Comparison of ENCODE assay signal across 1 cellular context in the genomic region with DNA sequence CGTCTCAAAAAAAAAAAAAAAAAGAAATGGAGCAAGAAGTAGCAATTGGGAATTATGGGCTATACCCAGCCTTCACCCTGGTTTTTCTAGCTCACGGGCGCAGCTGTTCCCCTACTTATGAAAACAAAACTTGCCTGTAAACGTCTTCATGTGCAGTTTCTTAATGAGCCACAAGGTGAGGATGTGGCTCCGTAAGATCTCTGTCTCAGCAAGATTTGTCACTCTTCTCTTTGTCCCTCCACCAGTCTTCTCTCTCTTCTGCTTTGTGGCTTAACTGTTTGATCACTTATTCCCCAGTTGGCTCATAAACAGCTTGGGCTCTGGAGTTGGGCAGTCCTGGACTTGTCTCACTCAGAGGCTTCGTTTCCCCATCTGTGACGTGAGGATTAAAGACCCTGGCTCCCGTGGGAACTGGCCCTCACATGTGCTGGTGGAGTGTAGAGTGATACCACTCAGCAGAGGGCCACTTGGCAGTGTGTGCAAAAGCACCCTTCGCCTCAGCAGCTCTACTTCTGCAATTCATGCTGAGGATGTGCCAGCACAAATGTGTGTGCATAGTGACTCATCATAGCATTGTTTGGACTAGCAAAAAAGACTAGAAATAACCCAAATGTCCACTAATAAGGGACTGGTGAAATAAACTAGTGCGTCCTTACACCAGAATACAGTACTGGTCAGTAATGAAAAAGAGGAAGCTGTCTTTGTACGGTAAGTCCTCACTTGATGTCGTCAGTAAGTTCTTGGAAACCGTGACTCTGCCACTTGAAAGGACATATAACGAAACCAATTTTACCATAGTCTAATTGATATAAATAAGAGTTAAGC.
TF ChIP-seq lines count a peak whose summit lies in the region.

No MANE protein-coding gene starts in this region.

TF ChIP-seq in GM12878, 131 proteins besides CTCF, POLR2A, EP300 and RAD21 (continued from another document and continues in another):
- TF ChIP-seq, protein P1, sequence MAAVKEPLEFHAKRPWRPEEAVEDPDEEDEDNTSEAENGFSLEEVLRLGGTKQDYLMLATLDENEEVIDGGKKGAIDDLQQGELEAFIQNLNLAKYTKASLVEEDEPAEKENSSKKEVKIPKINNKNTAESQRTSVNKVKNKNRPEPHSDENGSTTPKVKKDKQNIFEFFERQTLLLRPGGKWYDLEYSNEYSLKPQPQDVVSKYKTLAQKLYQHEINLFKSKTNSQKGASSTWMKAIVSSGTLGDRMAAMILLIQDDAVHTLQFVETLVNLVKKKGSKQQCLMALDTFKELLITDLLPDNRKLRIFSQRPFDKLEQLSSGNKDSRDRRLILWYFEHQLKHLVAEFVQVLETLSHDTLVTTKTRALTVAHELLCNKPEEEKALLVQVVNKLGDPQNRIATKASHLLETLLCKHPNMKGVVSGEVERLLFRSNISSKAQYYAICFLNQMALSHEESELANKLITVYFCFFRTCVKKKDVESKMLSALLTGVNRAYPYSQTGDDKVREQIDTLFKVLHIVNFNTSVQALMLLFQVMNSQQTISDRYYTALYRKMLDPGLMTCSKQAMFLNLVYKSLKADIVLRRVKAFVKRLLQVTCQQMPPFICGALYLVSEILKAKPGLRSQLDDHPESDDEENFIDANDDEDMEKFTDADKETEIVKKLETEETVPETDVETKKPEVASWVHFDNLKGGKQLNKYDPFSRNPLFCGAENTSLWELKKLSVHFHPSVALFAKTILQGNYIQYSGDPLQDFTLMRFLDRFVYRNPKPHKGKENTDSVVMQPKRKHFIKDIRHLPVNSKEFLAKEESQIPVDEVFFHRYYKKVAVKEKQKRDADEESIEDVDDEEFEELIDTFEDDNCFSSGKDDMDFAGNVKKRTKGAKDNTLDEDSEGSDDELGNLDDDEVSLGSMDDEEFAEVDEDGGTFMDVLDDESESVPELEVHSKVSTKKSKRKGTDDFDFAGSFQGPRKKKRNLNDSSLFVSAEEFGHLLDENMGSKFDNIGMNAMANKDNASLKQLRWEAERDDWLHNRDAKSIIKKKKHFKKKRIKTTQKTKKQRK (IDR thresholded peaks at IDR 0.05; ENCODE audit: low read depth, low read length), result no peak
- TF ChIP-seq SMARCA5 (IDR thresholded peaks at IDR 0.05), result peak; percentile 83
- no peak; the same call in 1 of the 2 replicates for TF ChIP-seq HDGF (IDR thresholded peaks at IDR 0.05)
- TF ChIP-seq, protein P2, sequence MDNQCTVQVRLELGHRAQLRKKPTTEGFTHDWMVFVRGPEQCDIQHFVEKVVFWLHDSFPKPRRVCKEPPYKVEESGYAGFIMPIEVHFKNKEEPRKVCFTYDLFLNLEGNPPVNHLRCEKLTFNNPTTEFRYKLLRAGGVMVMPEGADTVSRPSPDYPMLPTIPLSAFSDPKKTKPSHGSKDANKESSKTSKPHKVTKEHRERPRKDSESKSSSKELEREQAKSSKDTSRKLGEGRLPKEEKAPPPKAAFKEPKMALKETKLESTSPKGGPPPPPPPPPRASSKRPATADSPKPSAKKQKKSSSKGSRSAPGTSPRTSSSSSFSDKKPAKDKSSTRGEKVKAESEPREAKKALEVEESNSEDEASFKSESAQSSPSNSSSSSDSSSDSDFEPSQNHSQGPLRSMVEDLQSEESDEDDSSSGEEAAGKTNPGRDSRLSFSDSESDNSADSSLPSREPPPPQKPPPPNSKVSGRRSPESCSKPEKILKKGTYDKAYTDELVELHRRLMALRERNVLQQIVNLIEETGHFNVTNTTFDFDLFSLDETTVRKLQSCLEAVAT (IDR thresholded peaks at IDR 0.05), result 0 out of 2 replicates have a peak, but pooled peaks have one; percentile 74
- peak; percentile 56; the same call in 1 of the 2 replicates for TF ChIP-seq SPI1 (IDR thresholded peaks at IDR 0.05; ENCODE audit: borderline replicate concordance, insufficient read depth, low read depth, low read length)
- no peak for TF ChIP-seq SUZ12 (IDR thresholded peaks at IDR 0.05; ENCODE audit: unreplicated experiment)
- TF ChIP-seq MYB (IDR thresholded peaks at IDR 0.05; ENCODE audit: borderline replicate concordance, low read depth, low read length), result no peak
- TF ChIP-seq CEBPB (IDR thresholded peaks at IDR 0.05; ENCODE audit: borderline replicate concordance in 1 of 2, low read depth in 2 of 2, low read length in 2 of 2), result no peak
- TF ChIP-seq, protein P3, sequence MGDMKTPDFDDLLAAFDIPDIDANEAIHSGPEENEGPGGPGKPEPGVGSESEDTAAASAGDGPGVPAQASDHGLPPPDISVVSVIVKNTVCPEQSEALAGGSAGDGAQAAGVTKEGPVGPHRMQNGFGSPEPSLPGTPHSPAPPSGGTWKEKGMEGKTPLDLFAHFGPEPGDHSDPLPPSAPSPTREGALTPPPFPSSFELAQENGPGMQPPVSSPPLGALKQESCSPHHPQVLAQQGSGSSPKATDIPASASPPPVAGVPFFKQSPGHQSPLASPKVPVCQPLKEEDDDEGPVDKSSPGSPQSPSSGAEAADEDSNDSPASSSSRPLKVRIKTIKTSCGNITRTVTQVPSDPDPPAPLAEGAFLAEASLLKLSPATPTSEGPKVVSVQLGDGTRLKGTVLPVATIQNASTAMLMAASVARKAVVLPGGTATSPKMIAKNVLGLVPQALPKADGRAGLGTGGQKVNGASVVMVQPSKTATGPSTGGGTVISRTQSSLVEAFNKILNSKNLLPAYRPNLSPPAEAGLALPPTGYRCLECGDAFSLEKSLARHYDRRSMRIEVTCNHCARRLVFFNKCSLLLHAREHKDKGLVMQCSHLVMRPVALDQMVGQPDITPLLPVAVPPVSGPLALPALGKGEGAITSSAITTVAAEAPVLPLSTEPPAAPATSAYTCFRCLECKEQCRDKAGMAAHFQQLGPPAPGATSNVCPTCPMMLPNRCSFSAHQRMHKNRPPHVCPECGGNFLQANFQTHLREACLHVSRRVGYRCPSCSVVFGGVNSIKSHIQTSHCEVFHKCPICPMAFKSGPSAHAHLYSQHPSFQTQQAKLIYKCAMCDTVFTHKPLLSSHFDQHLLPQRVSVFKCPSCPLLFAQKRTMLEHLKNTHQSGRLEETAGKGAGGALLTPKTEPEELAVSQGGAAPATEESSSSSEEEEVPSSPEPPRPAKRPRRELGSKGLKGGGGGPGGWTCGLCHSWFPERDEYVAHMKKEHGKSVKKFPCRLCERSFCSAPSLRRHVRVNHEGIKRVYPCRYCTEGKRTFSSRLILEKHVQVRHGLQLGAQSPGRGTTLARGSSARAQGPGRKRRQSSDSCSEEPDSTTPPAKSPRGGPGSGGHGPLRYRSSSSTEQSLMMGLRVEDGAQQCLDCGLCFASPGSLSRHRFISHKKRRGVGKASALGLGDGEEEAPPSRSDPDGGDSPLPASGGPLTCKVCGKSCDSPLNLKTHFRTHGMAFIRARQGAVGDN (IDR thresholded peaks at IDR 0.05), result no peak
- TF ChIP-seq BACH1 (IDR thresholded peaks at IDR 0.05; ENCODE audit: borderline replicate concordance), result no peak; the same call in 1 of the 2 replicates
- TF ChIP-seq KAT2A (conservative IDR thresholded peaks at IDR 0.05; ENCODE audit: control insufficient read depth, low read depth, low read length), result no peak
- no peak for TF ChIP-seq E2F8 (IDR thresholded peaks at IDR 0.05; ENCODE audit: low read depth, partially characterized antibody)
- TF ChIP-seq HSF1 (IDR thresholded peaks at IDR 0.05; ENCODE audit: low read depth, low read length), result no peak
- TF ChIP-seq TARDBP (IDR thresholded peaks at IDR 0.05; ENCODE audit: borderline replicate concordance), result no peak
- no peak for TF ChIP-seq ETV6 (conservative IDR thresholded peaks at IDR 0.05 in 1 of 2, IDR thresholded peaks at IDR 0.05 in 1 of 2; ENCODE audit: borderline replicate concordance in 1 of 2, low read depth in 1 of 2)
- TF ChIP-seq GATAD2B (conservative IDR thresholded peaks at IDR 0.05; ENCODE audit: low read depth), result peak; percentile 43
- no peak for TF ChIP-seq CBFB (IDR thresholded peaks at IDR 0.05; ENCODE audit: low read depth)
- TF ChIP-seq ESRRA (IDR thresholded peaks at IDR 0.05; ENCODE audit: low read length), result no peak
- peak; percentile 7 to 70; a peak in 1 of 4 replicates for TF ChIP-seq BHLHE40 (IDR thresholded peaks at IDR 0.05; ENCODE audit: borderline replicate concordance in 1 of 2, low read depth in 2 of 2, low read length in 1 of 2)
- TF ChIP-seq CHD1 (IDR thresholded peaks at IDR 0.05; ENCODE audit: low read depth, low read length), result no peak
- TF ChIP-seq ZNF592 (IDR thresholded peaks at IDR 0.05), result no peak
- no peak for TF ChIP-seq RFX5 (IDR thresholded peaks at IDR 0.05; ENCODE audit: low read depth, low read length)
- TF ChIP-seq PKNOX1 (IDR thresholded peaks at IDR 0.05), result peak; percentile 53; the same call in 1 of the 2 replicates
- no peak for TF ChIP-seq FOS (IDR thresholded peaks at IDR 0.05; ENCODE audit: borderline replicate concordance, extremely low read depth, insufficient read length)
- no peak for TF ChIP-seq NR2C2 (IDR thresholded peaks at IDR 0.05; ENCODE audit: borderline replicate concordance, control insufficient read depth, insufficient read length, low read depth)
- TF ChIP-seq JUND (IDR thresholded peaks at IDR 0.05; ENCODE audit: low read depth, low read length), result no peak
- 0 out of 2 replicates have a peak, but pooled peaks have one; percentile 16 for TF ChIP-seq CHD2 (IDR thresholded peaks at IDR 0.05; ENCODE audit: borderline replicate concordance, low read depth, low read length)
- no peak for TF ChIP-seq NFYA (IDR thresholded peaks at IDR 0.05; ENCODE audit: borderline replicate concordance, low read depth, low read length)
- no peak for TF ChIP-seq ZNF274 (IDR thresholded peaks at IDR 0.05; ENCODE audit: insufficient read depth, insufficient read length)
- TF ChIP-seq, protein P4, sequence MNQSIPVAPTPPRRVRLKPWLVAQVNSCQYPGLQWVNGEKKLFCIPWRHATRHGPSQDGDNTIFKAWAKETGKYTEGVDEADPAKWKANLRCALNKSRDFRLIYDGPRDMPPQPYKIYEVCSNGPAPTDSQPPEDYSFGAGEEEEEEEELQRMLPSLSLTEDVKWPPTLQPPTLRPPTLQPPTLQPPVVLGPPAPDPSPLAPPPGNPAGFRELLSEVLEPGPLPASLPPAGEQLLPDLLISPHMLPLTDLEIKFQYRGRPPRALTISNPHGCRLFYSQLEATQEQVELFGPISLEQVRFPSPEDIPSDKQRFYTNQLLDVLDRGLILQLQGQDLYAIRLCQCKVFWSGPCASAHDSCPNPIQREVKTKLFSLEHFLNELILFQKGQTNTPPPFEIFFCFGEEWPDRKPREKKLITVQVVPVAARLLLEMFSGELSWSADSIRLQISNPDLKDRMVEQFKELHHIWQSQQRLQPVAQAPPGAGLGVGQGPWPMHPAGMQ (IDR thresholded peaks at IDR 0.05; ENCODE audit: borderline replicate concordance), result no peak
